Comparison of ENCODE assay signal across 8 cellular contexts in genomic region chr6:53986165-53986720, GRCh38.
DNase-seq lines count a peak whose midpoint lies in the region; ATAC-seq, FAIRE-seq and TF ChIP-seq lines count a peak whose summit lies in the region.

No MANE protein-coding gene starts in this region.

- H3K27ac Mint-ChIP-seq in activated CD8-positive, alpha-beta memory T cell treated with anti-CD3 and anti-CD28 coated beads, Interleukin-2, amount 10 ng/mL, durations not matched to agents 7 days and 5 days: no peak overlapping the region

- H3K27ac ChIP-seq in A673 (ENCODE audit: low read depth, low read length, poor library complexity, severe bottlenecking) (no peak overlapping the region), esophagus squamous epithelium (no peak overlapping the region)

- H3K9me3 ChIP-seq in A673 (ENCODE audit: low read depth, low read length, poor library complexity, severe bottlenecking): no peaks in the 10 kb centered on the region
- H3K9me3 ChIP-seq in esophagus squamous epithelium: no peaks in the 10 kb centered on the region
- H3K9me3 ChIP-seq in neuron (ENCODE audit: low read length): no peaks in the 10 kb centered on the region

- H3K36me3 ChIP-seq in A673 (ENCODE audit: insufficient read depth, low read length, poor library complexity, severe bottlenecking) (no peaks in the 10 kb centered on the region), esophagus squamous epithelium (no peaks in the 10 kb centered on the region), neuron (ENCODE audit: insufficient read depth, low read length) (no peaks in the 10 kb centered on the region)

- intact Hi-C loops in A673 (cut with micrococcal nuclease; ENCODE audit: unreplicated experiment): loop anchor here (1.0 to 10.0 kb wide), 7 partner anchors 81 to 1256 kb away; no protein-coding TSS in a partner anchor
- intact Hi-C loops in esophagus squamous epithelium (cut with DNase I): no loop called here

- peak; percentile 93 for TF ChIP-seq CTCF in A673 (conservative IDR thresholded peaks at IDR 0.05; ENCODE audit: low read depth, low read length)
- TF ChIP-seq CTCF in GM12874 (IDR thresholded peaks at IDR 0.05; ENCODE audit: insufficient read depth, low read depth, low read length): peak; percentile 41; the same call in 1 of the 2 replicates
- peak in 5 of 6 experiments; percentile 59 to 83 (median 66) for TF ChIP-seq CTCF in esophagus squamous epithelium (IDR thresholded peaks at IDR 0.05)

- H3K9me3 Mint-ChIP-seq in activated CD8-positive, alpha-beta memory T cell treated with anti-CD3 and anti-CD28 coated beads, Interleukin-2, amount 10 ng/mL, durations not matched to agents 7 days and 5 days (ENCODE audit: low read depth): no peaks in the 10 kb centered on the region

- no peaks in the 10 kb centered on the region for H3K27me3 ChIP-seq in A673 (replicated peaks; ENCODE audit: insufficient read depth, low read depth, low read length, poor library complexity)
- no peaks in the 10 kb centered on the region for H3K27me3 ChIP-seq in esophagus squamous epithelium
- H3K27me3 ChIP-seq in neuron (ENCODE audit: insufficient read depth, low read length): no peaks in the 10 kb centered on the region

- H3K4me3 ChIP-seq in A673 (ENCODE audit: low read depth, low read length, poor library complexity, severe bottlenecking): no peak overlapping the region
- no peak overlapping the region for H3K4me3 ChIP-seq in esophagus squamous epithelium
- H3K4me3 ChIP-seq in neuron (ENCODE audit: low read length): no peak overlapping the region

- peak; percentile 80 for FAIRE-seq in RCC 7860 (lab: Jason Lieb, UNC)

- no peaks in the 10 kb centered on the region for H3K4me1 Mint-ChIP-seq in activated CD8-positive, alpha-beta memory T cell treated with anti-CD3 and anti-CD28 coated beads, Interleukin-2, amount 10 ng/mL, durations not matched to agents 7 days and 5 days

- no TSS peak for BruUV-seq in A673 (replicated peaks; lab: Mats Ljungman, UMichigan)

- H3K36me3 Mint-ChIP-seq in activated CD8-positive, alpha-beta memory T cell treated with anti-CD3 and anti-CD28 coated beads, Interleukin-2, amount 10 ng/mL, durations not matched to agents 7 days and 5 days: no peaks in the 10 kb centered on the region

- H3K27me3 Mint-ChIP-seq in activated CD8-positive, alpha-beta memory T cell treated with anti-CD3 and anti-CD28 coated beads, Interleukin-2, amount 10 ng/mL, durations not matched to agents 7 days and 5 days: peaks cover 15% of the 10 kb centered on the region

- TF ChIP-seq POLR2A in esophagus squamous epithelium (IDR thresholded peaks at IDR 0.05): no peak

- whole genome bisulfite sequencing in esophagus squamous epithelium, 2 donors: 4 to 5% methylated on average over 3 of the region's 3 CpGs

- POLR2A ChIA-PET in A673 (lab: Charles Lee; ENCODE audit: low non-redundant PET): no interaction called here

- H3K4me3 Mint-ChIP-seq in activated CD8-positive, alpha-beta memory T cell treated with anti-CD3 and anti-CD28 coated beads, Interleukin-2, amount 10 ng/mL, durations not matched to agents 7 days and 5 days: no peak overlapping the region

- CTCF ChIA-PET in A673 (lab: Charles Lee): interaction anchor here (0.6 to 1.4 kb wide), 5 partner anchors 278 to 1083 kb away, joined by 3 to 5 read pairs (median 4); no protein-coding TSS in a partner anchor
- CTCF ChIA-PET in activated CD8-positive, alpha-beta memory T cell treated with anti-CD3 and anti-CD28 coated beads, Interleukin-2, amount 10 ng/mL, durations not matched to agents 7 days and 5 days (lab: Charles Lee): interaction anchor here (0.9 to 1.1 kb wide), 3 partner anchors 18 to 474 kb away, joined by 3 read pairs; no protein-coding TSS in a partner anchor

- ATAC-seq in activated CD8-positive, alpha-beta memory T cell treated with anti-CD3 and anti-CD28 coated beads, Interleukin-2, amount 10 ng/mL, durations not matched to agents 7 days and 5 days: no peak

- H2AFZ ChIP-seq in neuron (ENCODE audit: low read depth, low read length): peak overlapping the region; percentile 15

- DNase-seq in A673 (ENCODE audit: low spot score): peak; percentile 84
- peak; percentile 20 for DNase-seq in HS-5 (ENCODE audit: low read depth)
- peak; percentile 37 for DNase-seq in RCC 7860 (ENCODE audit: low spot score)
- DNase-seq in esophagus squamous epithelium (lab: John Stamatoyannopoulos, UW): no peak
- no peak for DNase-seq in activated CD8-positive, alpha-beta memory T cell treated with anti-CD3 and anti-CD28 coated beads, Interleukin-2, amount 10 ng/mL, durations not matched to agents 7 days and 5 days
- DNase-seq in epidermal melanocyte (ENCODE audit: insufficient read length, low spot score): no peak

- H3K4me1 ChIP-seq in A673 (ENCODE audit: insufficient read depth, low read length, poor library complexity, severe bottlenecking) (peaks cover 29% of the 10 kb centered on the region), esophagus squamous epithelium (peaks cover 0 to 21% (median 13%) of the 10 kb centered on the region in 3 donors), neuron (ENCODE audit: insufficient read depth, low read length) (peaks cover 13% of the 10 kb centered on the region)

Comparison
In these comparisons a context has a peak if more than half of its experiments do, and no peak if none do; other contexts are left out.
1. DNase-seq: peak in A673 (single experiment), HS-5 (single experiment) and RCC 7860 (single experiment); none in esophagus squamous epithelium (single experiment), activated CD8-positive, alpha-beta memory T cell treated with anti-CD3 and anti-CD28 coated beads, Interleukin-2, amount 10 ng/mL, durations not matched to agents 7 days and 5 days (single experiment) and epidermal melanocyte (single experiment).
2. CTCF ChIP-seq: peak in every context shown above with its lines; median percentile 93 in A673; 66 in esophagus squamous epithelium; 41 in GM12874.